In genomic region chr19:51593969-51594773, GRCh38 we compare ENCODE assay signal across 8 cellular contexts. TPM values are rescaled to one million over a fixed set of nuclear protein-coding genes. Genes with fewer than 3 reads are reported as not detected.
DNase-seq lines count a peak whose midpoint lies in the region; ATAC-seq and TF ChIP-seq lines count a peak whose summit lies in the region.

No MANE protein-coding gene starts in this region.

- DNase-seq in GM13977 (ENCODE audit: low spot score), result peak; percentile 94
- peak; percentile 95 for DNase-seq in NCI-H146 treated with DMSO at 0.1 percent for 48 hours (lab: John Stamatoyannopoulos, UW; ENCODE audit: unreplicated experiment)
- peak; percentile 88 to 92 (median 92) for DNase-seq in T-helper 17 cell
- DNase-seq in anterior cingulate cortex (lab: John Stamatoyannopoulos, UW), result peak; percentile 84 to 100 (median 97)
- DNase-seq in left ventricle myocardium superior, result peak; percentile 99
- peak; percentile 97 for DNase-seq in progenitor cell of endocrine pancreas (ENCODE audit: low spot score, unreplicated experiment)
- DNase-seq in ureter (ENCODE audit: low spot score), result peak; percentile 97

- H3K9me3 Mint-ChIP-seq in progenitor cell of endocrine pancreas (ENCODE audit: low read depth), result peaks cover 8% of the 10 kb centered on the region

- H3K27me3 Mint-ChIP-seq in T-helper 17 cell (peaks cover 18% of the 10 kb centered on the region), progenitor cell of endocrine pancreas (no peaks in the 10 kb centered on the region)

- H3K9me3 ChIP-seq in T-helper 17 cell (ENCODE audit: control insufficient read depth, low read length, poor library complexity, severe bottlenecking), result no peaks in the 10 kb centered on the region

- in situ Hi-C loops in GM13977 (cut with MboI; ENCODE audit: low pct_unique_long_range_greater_than_20kb, low sequenced_read_pairs, unreplicated experiment), result no loop called here

- ATAC-seq in HG02870 (IDR thresholded peaks at IDR 0.05; ENCODE audit: unreplicated experiment) (peak; percentile 96), T-helper 17 cell (peak; percentile 100), left ventricle myocardium superior (peak; percentile 99)

- H3K4me1 Mint-ChIP-seq in T-helper 17 cell, result peaks cover 12% of the 10 kb centered on the region
- peaks cover 17% of the 10 kb centered on the region for H3K4me1 Mint-ChIP-seq in progenitor cell of endocrine pancreas (ENCODE audit: low read depth)

- H3K27ac Mint-ChIP-seq in T-helper 17 cell, result peak overlapping the region; percentile 83
- peak overlapping the region; percentile 95 for H3K27ac Mint-ChIP-seq in progenitor cell of endocrine pancreas

- H3K4me3 Mint-ChIP-seq in T-helper 17 cell (peak overlapping the region; percentile 95), progenitor cell of endocrine pancreas (ENCODE audit: low read depth) (peak overlapping the region; percentile 87)

- H3K36me3 Mint-ChIP-seq in T-helper 17 cell (ENCODE audit: low read depth) (peaks cover 3% of the 10 kb centered on the region), progenitor cell of endocrine pancreas (ENCODE audit: insufficient read depth) (peaks cover 5% of the 10 kb centered on the region)

- intact Hi-C loops in left ventricle myocardium superior (cut with micrococcal nuclease), result no loop called here

- no peak for TF ChIP-seq CTCF in GM13977 (IDR thresholded peaks at IDR 0.05; ENCODE audit: extremely low read depth, insufficient read depth, missing control alignments)
- TF ChIP-seq CTCF in progenitor cell of endocrine pancreas (IDR thresholded peaks at IDR 0.05; ENCODE audit: unreplicated experiment), result no peak

RNA-seq across cellular contexts. Expression of gene ZNF175, which starts 23.1 kb away (rescaled TPM):
- total RNA-seq in T-helper 17 cell (1 to 10 TPM; 4.5 to 5.1 TPM), left ventricle myocardium superior (10.7 TPM), progenitor cell of endocrine pancreas (14.6 and 14.9 TPM in 2 replicates), ureter (16.0 TPM)

RNA-seq across cellular contexts. Expression of gene SIGLEC5, which starts 36.0 kb away (rescaled TPM):
- total RNA-seq in T-helper 17 cell, result under 1 TPM in 1 of 2 donors, not detected in 1; 0.37 TPM
- 0.84 TPM for total RNA-seq in left ventricle myocardium superior
- total RNA-seq in progenitor cell of endocrine pancreas, result not detected in 2 replicates
- total RNA-seq in ureter, result 1.2 TPM

RNA-seq across cellular contexts. Expression of gene SIGLEC14, which starts 52.5 kb away (rescaled TPM):
- 1 to 10 TPM in 1 of 2 donors, under 1 TPM in 1; 0.86 to 3.3 TPM for total RNA-seq in T-helper 17 cell
- total RNA-seq in left ventricle myocardium superior, result 0.94 TPM
- total RNA-seq in progenitor cell of endocrine pancreas, result not detected in 2 replicates
- total RNA-seq in ureter, result 4.2 TPM

Comparison
In these comparisons a context has a peak if more than half of its experiments do, and no peak if none do; other contexts are left out.
1. Peak in every context shown above with its lines: DNase-seq and ATAC-seq.